In the genomic region with DNA sequence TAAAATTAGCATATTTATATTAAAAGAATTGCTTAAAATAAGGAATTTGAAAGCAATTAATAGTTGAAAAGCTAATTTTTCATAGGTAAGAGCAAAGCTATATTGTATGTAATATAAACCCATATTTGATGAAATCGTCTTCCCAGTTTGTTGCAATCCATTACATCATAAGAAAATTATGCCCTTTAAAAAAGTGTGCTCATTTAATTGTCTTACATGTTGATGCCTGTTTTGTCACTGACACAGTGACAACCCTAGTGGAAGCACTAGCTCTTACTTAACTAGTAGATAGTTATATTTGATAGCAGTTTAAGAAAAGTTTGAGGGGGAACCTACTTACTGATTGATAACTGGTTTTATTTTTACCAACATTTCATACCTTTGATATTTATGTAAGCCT, we compare ENCODE assay signal across 22 cellular contexts. TPM values are rescaled to one million over a fixed set of nuclear protein-coding genes. Genes with fewer than 3 reads are reported as not detected.
DNase-seq lines count a peak whose midpoint lies in the region; FAIRE-seq and TF ChIP-seq lines count a peak whose summit lies in the region.
"Had no signal": no experiment of that assay in that cellular context is flagged by ENCODE, and none has a peak within 500 bp of the region (broad histone marks: within the 10 kb centered on the region; RNA-seq: fewer than 3 reads in every experiment).

No MANE protein-coding gene starts in this region.

- DNase-seq in NCI-H460 (ENCODE audit: extremely low read depth, low read depth) (peak; percentile 6), OCI-M1 (lab: John Stamatoyannopoulos, UW) (peak; percentile 34), bronchial epithelial cell (ENCODE audit: low read depth) (peak; percentile 59), small intestine (no peak), GM10266 (ENCODE audit: extremely low spot score) (no peak), cerebellar cortex (ENCODE audit: low spot score) (no peak), NCI-H446 (lab: John Stamatoyannopoulos, UW) (no peak)
- DNase-seq: 8988T; ACHN; C1 segment of cervical spinal cord; CD4-positive, alpha-beta memory T cell; COR-L47; DMS153; DND-41; GM23248; H7; HCEC 1CT had no signal

- no peak for FAIRE-seq in bronchial epithelial cell (lab: Jason Lieb, UNC)
- FAIRE-seq in small intestine (lab: Jason Lieb, UNC), result peak; percentile 91
- FAIRE-seq: A549, GM12878, GM19239, H1 had no signal

- H3K27ac ChIP-seq in small intestine (ENCODE audit: low read depth in 1 of 2, low read length in 1 of 2), result no peak overlapping the region
- H3K27ac ChIP-seq: A549, GM23248 had no signal

- H3K9me3 ChIP-seq in small intestine (ENCODE audit: control insufficient read depth, low read depth), result no peaks in the 10 kb centered on the region
- H3K9me3 ChIP-seq: A549 had no signal

- H3K36me3 ChIP-seq in bronchial epithelial cell (ENCODE audit: control insufficient read depth, insufficient read depth, low read length), result no peaks in the 10 kb centered on the region
- no peaks in the 10 kb centered on the region for H3K36me3 ChIP-seq in small intestine (ENCODE audit: control insufficient read depth in 2 of 2, insufficient read depth in 2 of 2, low read length in 2 of 2)

- no peak overlapping the region for H3K4me3 ChIP-seq in bronchial epithelial cell (ENCODE audit: low read depth, low read length)
- no peak overlapping the region for H3K4me3 ChIP-seq in small intestine (ENCODE audit: low read depth in 1 of 2, low read length in 2 of 2)
- H3K4me3 ChIP-seq: A549, GM12878, GM23248 had no signal

- no peaks in the 10 kb centered on the region for H3K4me1 ChIP-seq in small intestine (ENCODE audit: control insufficient read depth in 2 of 2, insufficient read depth in 1 of 2, low read depth in 1 of 2, low read length in 1 of 2)
- H3K4me1 ChIP-seq: A549 had no signal

- TF ChIP-seq CTCF in bronchial epithelial cell (IDR thresholded peaks at IDR 0.05; ENCODE audit: insufficient read depth, low read length, severe bottlenecking) (no peak), GM10266 (IDR thresholded peaks at IDR 0.05; ENCODE audit: control insufficient read depth, insufficient read depth, low read depth, missing control alignments) (no peak)

- WGBS in small intestine, 3 donors, result 46 to 56% (median 50%) methylated on average over 1 of the region's 1 CpG

- H3K27me3 ChIP-seq in bronchial epithelial cell (ENCODE audit: control insufficient read depth, insufficient read depth, low read length) (no peaks in the 10 kb centered on the region), small intestine (ENCODE audit: control insufficient read depth in 2 of 2, insufficient read depth in 2 of 2, low read length in 2 of 2) (no peaks in the 10 kb centered on the region)

RNA-seq across cellular contexts. Expression of a gene that starts 30.0 kb away (rescaled TPM):
- total RNA-seq in NCI-H460 (2014; rRNA removed; shearing (Covaris generic)), result 1.2 and 1.3 TPM in 2 replicates
- 0.68 and 1.9 TPM in 2 replicates for polyA plus RNA-seq in NCI-H460 (2014; cell fraction: nucleus; rRNA removed)
- total RNA-seq in bronchial epithelial cell, result not detected in 2 replicates
- polyA plus RNA-seq in small intestine, result under 1 TPM; 0.22 to 1.00 (median 0.27) TPM
- total RNA-seq: GM23248, H1, H7 had no signal
- polyA plus RNA-seq: BJ, H1 had no signal

RNA-seq across cellular contexts. Expression of a gene that starts 37.3 kb away (rescaled TPM):
- 35.5 and 40.3 TPM in 2 replicates for total RNA-seq in NCI-H460 (2014; rRNA removed; shearing (Covaris generic))
- polyA plus RNA-seq in NCI-H460 (2014; cell fraction: nucleus; rRNA removed), result 22.4 and 29.8 TPM in 2 replicates
- 5.3 and 11.5 TPM in 2 replicates for total RNA-seq in bronchial epithelial cell
- polyA plus RNA-seq in small intestine, result 1 to 10 TPM; 2.2 to 5.2 (median 3.8) TPM
- polyA plus RNA-seq: BJ, H1 had no signal

Comparison
In these comparisons a context has a peak if more than half of its experiments do, and no peak if none do; other contexts are left out.
1. DNase-seq: peak in NCI-H460 (single experiment), OCI-M1 (single experiment) and bronchial epithelial cell (single experiment); none in small intestine (single experiment), GM10266 (single experiment), cerebellar cortex (single experiment) and NCI-H446 (0 of 2).